ENCODE assay signal across 27 cellular contexts in genomic region chr2:20829861-20830260, GRCh38.
"Had no signal": no experiment of that assay in that cellular context is flagged by ENCODE, and none has a peak within 500 bp of the region (broad histone marks: within the 10 kb centered on the region; RNA-seq: fewer than 3 reads in every experiment).

No MANE protein-coding gene starts in this region.

- DNase-seq: colonic mucosa; cortex of kidney; dermis blood vessel endothelial cell; dorsolateral prefrontal cortex; effector CD4-positive, alpha-beta T cell; effector CD8-positive, alpha-beta T cell; effector memory CD4-positive, alpha-beta T cell; effector memory CD8-positive, alpha-beta T cell; endodermal cell; erythroblast; esophagus squamous epithelium; foreskin fibroblast; foreskin keratinocyte; foreskin melanocyte; gastrocnemius medialis; glutamatergic neuron; heart left ventricle; heart right ventricle had no signal

- H3K4me3 ChIP-seq: colonic mucosa, coronary artery, dorsolateral prefrontal cortex, esophagus muscularis mucosa, esophagus squamous epithelium, gastrocnemius medialis, gastroesophageal sphincter, heart left ventricle, heart right ventricle had no signal

- FAIRE-seq: colon, endometrium, endothelial cell of umbilical vein, frontal cortex had no signal

- H3K4me1 ChIP-seq: colonic mucosa, esophagus muscularis mucosa, esophagus squamous epithelium, foreskin keratinocyte, gastrocnemius medialis, gastroesophageal sphincter, heart left ventricle, heart right ventricle had no signal

- H3K27me3 ChIP-seq: colonic mucosa, gastrocnemius medialis had no signal

- ATAC-seq: effector memory CD8-positive, alpha-beta T cell; esophagus mucosa; foreskin keratinocyte; gastrocnemius medialis; gastroesophageal sphincter; heart left ventricle; heart right ventricle had no signal

- H3K27ac ChIP-seq: colonic mucosa, coronary artery, dorsolateral prefrontal cortex, epithelial cell of prostate, esophagus muscularis mucosa, esophagus squamous epithelium, foreskin keratinocyte, gastrocnemius medialis, gastroesophageal sphincter, heart left ventricle, heart right ventricle had no signal

- H3K36me3 ChIP-seq: colonic mucosa, esophagus muscularis mucosa, esophagus squamous epithelium, gastrocnemius medialis, gastroesophageal sphincter, heart left ventricle, heart right ventricle had no signal

- H3K9me3 ChIP-seq: colonic mucosa, esophagus muscularis mucosa, esophagus squamous epithelium, gastrocnemius medialis, gastroesophageal sphincter, heart left ventricle, heart right ventricle had no signal
